1 cellular context compared by ENCODE assay signal in genomic region chr9:29866556-29866955, GRCh38.
TF ChIP-seq lines count a peak whose summit lies in the region.

No MANE protein-coding gene starts in this region.

TF ChIP-seq in A549, 52 proteins besides CTCF, POLR2A, EP300 and RAD21 (continued from another document):
- TF ChIP-seq REST (IDR thresholded peaks at IDR 0.05) (no peak), NFE2L2 (conservative IDR thresholded peaks at IDR 0.05; ENCODE audit: low read length) (no peak), NR3C1 (IDR thresholded peaks at IDR 0.05) (no peak)
